Comparison of ENCODE assay signal across 21 cellular contexts in the genomic region with DNA sequence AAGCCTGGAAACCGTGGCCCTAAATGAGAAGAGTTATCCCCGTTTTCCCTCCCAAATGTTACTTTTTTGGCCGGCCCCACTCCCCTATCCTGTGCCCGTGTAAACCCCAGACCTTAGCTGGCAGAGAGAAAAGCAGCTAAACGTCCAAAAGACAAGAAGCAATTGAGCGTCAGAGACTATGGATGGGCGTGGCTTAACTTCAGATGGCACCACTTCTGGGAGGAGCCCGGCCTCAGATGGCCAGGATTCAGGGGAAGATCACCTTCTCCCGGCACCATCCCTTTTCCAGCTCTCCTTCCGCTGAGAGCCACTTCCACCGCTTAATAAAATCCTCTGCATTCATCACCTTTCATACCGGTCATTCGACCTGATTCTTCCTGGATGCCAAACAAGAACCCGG.
A peak's percentile ranks its signal among the peaks of the same experiment; 100 is the strongest.
DNase-seq lines count a peak whose midpoint lies in the region; ATAC-seq and TF ChIP-seq lines count a peak whose summit lies in the region.
"Had no signal": no experiment of that assay in that cellular context is flagged by ENCODE, and none has a peak within 500 bp of the region (broad histone marks: within the 10 kb centered on the region; RNA-seq: fewer than 3 reads in every experiment).

No MANE protein-coding gene starts in this region.

- peak overlapping the region; percentile 43; the same call in 1 of the 2 replicates for H2AFZ ChIP-seq in GM23338
- H2AFZ ChIP-seq in neuronal stem cell (ENCODE audit: low read length), result peak overlapping the region; percentile 68

- no peak overlapping the region for H3K18ac ChIP-seq in neuronal stem cell (ENCODE audit: low read length)

- H3K79me2 ChIP-seq in GM23338 (replicated peaks; ENCODE audit: insufficient read depth), result no peaks in the 10 kb centered on the region

- no peak overlapping the region for H2BK5ac ChIP-seq in neuronal stem cell (ENCODE audit: low read length)

- no peak overlapping the region for H2BK12ac ChIP-seq in neuronal stem cell (ENCODE audit: low read length)

- WGBS in endodermal cell (ENCODE audit: insufficient coverage in 1 of 2, insufficient read length in 1 of 2), 2 experiments, result 92 to 94% methylated on average over 10 to 14 of the region's 14 CpGs
- WGBS in neuronal stem cell (ENCODE audit: extremely low coverage in 2 of 2, insufficient read length in 2 of 2, insufficient replicate concordance in 1 of 2), 2 donors, result no CpG with 5 or more reads among the region's 14 CpGs

- H3K27me3 ChIP-seq in GM23338 (ENCODE audit: insufficient read depth) (no peaks in the 10 kb centered on the region), endodermal cell (ENCODE audit: control insufficient read depth, insufficient read depth, low read length, poor library complexity, severe bottlenecking) (no peaks in the 10 kb centered on the region), neuronal stem cell (ENCODE audit: control insufficient read depth in 3 of 3, insufficient read depth in 3 of 3, low read depth in 1 of 3, low read length in 3 of 3) (no peaks in the 10 kb centered on the region)

- no peaks in the 10 kb centered on the region for H3F3A ChIP-seq in GM23338 (replicated peaks; ENCODE audit: low read depth)

- H3K4me3 Mint-ChIP-seq in GM23338, result no peak overlapping the region
- H3K4me3 Mint-ChIP-seq in endodermal cell, result peak overlapping the region; percentile 18
- H3K4me3 Mint-ChIP-seq: CD4-positive, alpha-beta T cell had no signal

- H3K9me3 Mint-ChIP-seq in GM23338, result no peaks in the 10 kb centered on the region; the same call in 2 of the 3 replicates
- H3K9me3 Mint-ChIP-seq in endodermal cell, result peaks cover 11% of the 10 kb centered on the region

- no peak overlapping the region for H4K8ac ChIP-seq in neuronal stem cell (ENCODE audit: low read depth, low read length)

- H3K4me1 ChIP-seq in GM23338 (ENCODE audit: insufficient read depth) (no peaks in the 10 kb centered on the region), endodermal cell (ENCODE audit: control insufficient read depth, insufficient read depth, low read length) (no peaks in the 10 kb centered on the region), neuronal stem cell (ENCODE audit: control insufficient read depth in 2 of 2, insufficient read depth in 1 of 2, low read depth in 1 of 2, low read length in 2 of 2) (no peaks in the 10 kb centered on the region)
- H3K4me1 ChIP-seq: A549 had no signal

- H3K4me3 ChIP-seq in GM23338 (no peak overlapping the region), endodermal cell (ENCODE audit: low read length) (no peak overlapping the region), neuronal stem cell (ENCODE audit: low read length in 2 of 2) (no peak overlapping the region)
- H3K4me3 ChIP-seq: A549, K562 had no signal

- H3K79me1 ChIP-seq in neuronal stem cell (ENCODE audit: low read depth, low read length), result no peaks in the 10 kb centered on the region

- H3K4ac ChIP-seq in neuronal stem cell (ENCODE audit: low read length), result no peak overlapping the region

- no peak overlapping the region for H3K14ac ChIP-seq in neuronal stem cell (ENCODE audit: low read length)

- TF ChIP-seq CTCF in GM23338 (conservative IDR thresholded peaks at IDR 0.05; ENCODE audit: low read depth in 2 of 2) (no peak), endodermal cell (conservative IDR thresholded peaks at IDR 0.05) (no peak)

- no peaks in the 10 kb centered on the region for H3K27me3 Mint-ChIP-seq in GM23338 (ENCODE audit: insufficient read depth, low read depth, poor library complexity)
- H3K27me3 Mint-ChIP-seq in endodermal cell (ENCODE audit: insufficient read depth), result no peaks in the 10 kb centered on the region
- H3K27me3 Mint-ChIP-seq: CD4-positive, alpha-beta T cell had no signal

- H3K9ac ChIP-seq in endodermal cell (ENCODE audit: extremely low read depth, low read length, poor library complexity, severe bottlenecking), result no peak overlapping the region
- no peak overlapping the region for H3K9ac ChIP-seq in neuronal stem cell (ENCODE audit: low read depth, low read length, poor library complexity)

- H3K36me3 ChIP-seq in GM23338 (ENCODE audit: insufficient read depth) (no peaks in the 10 kb centered on the region), endodermal cell (ENCODE audit: control insufficient read depth, insufficient read depth, low read length) (no peaks in the 10 kb centered on the region), neuronal stem cell (replicated peaks in 1 of 2; ENCODE audit: control insufficient read depth in 2 of 2, insufficient read depth in 2 of 2, low read length in 2 of 2) (no peaks in the 10 kb centered on the region)

- peak; percentile 26 for DNase-seq in GM23338 (ENCODE audit: low spot score)
- peak; percentile 10 for DNase-seq in M059J (ENCODE audit: low read depth)
- peak; percentile 26 for DNase-seq in endodermal cell
- no peak for DNase-seq in neuronal stem cell (ENCODE audit: low spot score)
- no peak for DNase-seq in DMS53 (lab: John Stamatoyannopoulos, UW)
- DNase-seq in cortex of kidney (lab: John Stamatoyannopoulos, UW), result no peak
- DNase-seq: AML-193; CD4-positive, alpha-beta T cell; DMS153; DMS79 treated with DMSO at 0.1 percent for 48 hours; GF-D8; GOT3; IMR-90; Karpas-422 had no signal

- H3K4me2 ChIP-seq in GM23338, result no peak overlapping the region
- no peak overlapping the region for H3K4me2 ChIP-seq in neuronal stem cell (ENCODE audit: insufficient read depth, low read length, poor library complexity, severe bottlenecking)
- H3K4me2 ChIP-seq: A549 had no signal

- H3K4me1 Mint-ChIP-seq in GM23338 (no peaks in the 10 kb centered on the region), endodermal cell (peaks cover 10% of the 10 kb centered on the region)

- H4K20me1 ChIP-seq in GM23338 (replicated peaks; ENCODE audit: insufficient read depth), result no peaks in the 10 kb centered on the region

- H3K27ac ChIP-seq in GM23338 (ENCODE audit: low read depth) (no peak overlapping the region), endodermal cell (ENCODE audit: low read depth, low read length) (no peak overlapping the region), neuronal stem cell (replicated peaks; ENCODE audit: low read length) (no peak overlapping the region)
- H3K27ac ChIP-seq: 22Rv1, A549, C4-2B, HL-60 had no signal

- no peak overlapping the region for H2BK15ac ChIP-seq in neuronal stem cell (ENCODE audit: low read length)

- H4K91ac ChIP-seq in neuronal stem cell (ENCODE audit: low read depth, low read length, poor library complexity), result no peak overlapping the region

- no peak overlapping the region for H2BK120ac ChIP-seq in neuronal stem cell (ENCODE audit: low read depth, low read length)

- H3K9me3 ChIP-seq in endodermal cell (ENCODE audit: control insufficient read depth, low read length) (peaks cover 17% of the 10 kb centered on the region), neuronal stem cell (replicated peaks in 1 of 2; ENCODE audit: control insufficient read depth in 2 of 2, insufficient read depth in 1 of 2, low read depth in 1 of 2, low read length in 2 of 2) (no peaks in the 10 kb centered on the region)
- H3K9me3 ChIP-seq: A549 had no signal

- H3K9me2 ChIP-seq in GM23338 (ENCODE audit: insufficient read depth), result no peaks in the 10 kb centered on the region

- ATAC-seq in GM23338 (no peak), HG02870 (IDR thresholded peaks at IDR 0.05; ENCODE audit: unreplicated experiment) (no peak)
- ATAC-seq: A549, HCT116, K562 had no signal

- H2AK5ac ChIP-seq in neuronal stem cell (ENCODE audit: low read depth, low read length), result no peak overlapping the region

- H3K23ac ChIP-seq in neuronal stem cell (ENCODE audit: low read depth, low read length, poor library complexity), result no peak overlapping the region

- H3K27ac Mint-ChIP-seq in GM23338, result peak overlapping the region; percentile 35; the same call in 1 of the 2 replicates
- H3K27ac Mint-ChIP-seq in endodermal cell, result no peak overlapping the region
- H3K27ac Mint-ChIP-seq: CD4-positive, alpha-beta T cell had no signal

- no peaks in the 10 kb centered on the region for H3K36me3 Mint-ChIP-seq in GM23338 (ENCODE audit: low read depth)
- H3K36me3 Mint-ChIP-seq in endodermal cell (ENCODE audit: low read depth), result peaks cover 2% of the 10 kb centered on the region

TF ChIP-seq in GM23338, 12 proteins besides CTCF, POLR2A, EP300 and RAD21 (continues in another document):
- TF ChIP-seq EZH2phosphoT487 (IDR thresholded peaks at IDR 0.05; ENCODE audit: unreplicated experiment), result no peak

Comparison
In these comparisons a context has a peak if more than half of its experiments do, and no peak if none do; other contexts are left out.
1. DNase-seq: peak in GM23338 (single experiment), M059J (single experiment) and endodermal cell (single experiment); none in neuronal stem cell (single experiment), DMS53 (single experiment) and cortex of kidney (single experiment).